ENCODE assay signal across 8 cellular contexts in the genomic region with DNA sequence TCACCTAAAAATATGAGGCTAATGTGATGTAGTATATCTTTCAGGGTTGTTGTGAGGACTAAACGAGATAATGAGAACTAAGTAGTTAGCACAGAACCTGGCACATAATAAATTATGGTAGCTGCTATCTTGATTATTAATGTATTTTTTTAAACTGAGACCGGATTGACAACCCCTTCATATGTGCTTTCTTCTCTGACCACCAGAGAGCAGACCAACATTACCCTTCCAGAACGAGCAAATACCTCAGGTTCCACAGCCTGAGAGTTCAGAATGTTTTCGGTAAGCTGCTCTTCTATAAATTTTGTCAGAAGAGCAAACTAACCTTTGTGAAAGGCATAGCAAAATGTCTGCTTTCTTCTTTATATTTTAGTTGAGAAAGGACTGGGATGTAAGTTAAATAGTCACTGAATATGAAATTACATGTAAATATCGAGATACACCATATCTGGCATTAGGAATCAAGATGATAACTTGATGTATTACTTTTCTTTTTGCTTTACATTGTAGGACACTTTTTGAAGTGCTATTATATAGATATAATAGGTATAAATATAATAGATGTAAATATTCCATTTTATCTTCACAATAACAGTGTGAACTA. TPM values are rescaled to one million over a fixed set of nuclear protein-coding genes. Genes with fewer than 3 reads are reported as not detected.
DNase-seq lines count a peak whose midpoint lies in the region; ATAC-seq and TF ChIP-seq lines count a peak whose summit lies in the region.

No MANE protein-coding gene starts in this region.

- no peak overlapping the region for H2AFZ ChIP-seq in MM.1S (ENCODE audit: low read length)

- CTCF ChIA-PET in CD4-positive, alpha-beta T cell (lab: Charles Lee) = interaction anchor here (0.6 to 6.4 kb wide), 24 partner anchors 8 to 538 kb away, joined by 3 to 40 read pairs (median 4); partner anchors contain the start of genes AGBL3, BPGM and CYREN

- no peak overlapping the region for H3K4me2 ChIP-seq in MM.1S (ENCODE audit: low read depth, low read length)

- intact Hi-C loops in CD4-positive, alpha-beta T cell (cut with DNase I, micrococcal nuclease) = loop anchor here (1.0 to 5.0 kb wide), 8 partner anchors 37 to 539 kb away; partner anchors contain the start of gene CYREN (in 1 of the 2)

- peak; percentile 97 for ATAC-seq in CD4-positive, alpha-beta T cell (ENCODE audit: poor library complexity)
- no peak for ATAC-seq in HG03039 (IDR thresholded peaks at IDR 0.05; ENCODE audit: unreplicated experiment)

- no peak overlapping the region for H3K27ac Mint-ChIP-seq in CD4-positive, alpha-beta T cell

- H3K27me3 ChIP-seq in CD4-positive, alpha-beta T cell (ENCODE audit: control insufficient read depth, insufficient read depth, low read length) = peaks cover 5% of the 10 kb centered on the region
- H3K27me3 ChIP-seq in MM.1S (replicated peaks; ENCODE audit: insufficient read depth, low read length) = no peaks in the 10 kb centered on the region

- POLR2A ChIA-PET in CD4-positive, alpha-beta T cell (lab: Charles Lee) = interaction anchor here (1.2 to 6.4 kb wide), 5 partner anchors 13 to 515 kb away, joined by 4 to 73 read pairs (median 6); partner anchors contain the start of genes BPGM and TMEM140

- no peaks in the 10 kb centered on the region for H3K36me3 Mint-ChIP-seq in CD4-positive, alpha-beta T cell (ENCODE audit: low read depth)

- peak in 7 of 10 experiments; percentile 7 to 50 (median 29) for DNase-seq in CD4-positive, alpha-beta T cell
- DNase-seq in MM.1S (peak; percentile 31), fibroblast of villous mesenchyme (ENCODE audit: low read depth) (peak; percentile 72), retinal pigment epithelial cell (ENCODE audit: low read depth) (no peak), NCI-H226 (no peak)
- DNase-seq in activated CD4-positive, alpha-beta T cell treated with anti-CD3 and anti-CD28 coated beads for 48 hours = peak; percentile 26

- peaks cover 11% of the 10 kb centered on the region for H3K27me3 Mint-ChIP-seq in CD4-positive, alpha-beta T cell

- H3K4me3 ChIP-seq in MM.1S (ENCODE audit: low read length) (no peak overlapping the region), fibroblast of villous mesenchyme (ENCODE audit: low read depth, low read length) (no peak overlapping the region), retinal pigment epithelial cell (ENCODE audit: low read length) (no peak overlapping the region)

- H3K4me1 ChIP-seq in MM.1S (ENCODE audit: low read length) = peaks cover 18% of the 10 kb centered on the region

- H3F3A ChIP-seq in MM.1S (ENCODE audit: insufficient read depth, low read length) = peaks cover 14% of the 10 kb centered on the region

- no peaks in the 10 kb centered on the region for H3K36me3 ChIP-seq in MM.1S (replicated peaks; ENCODE audit: insufficient read depth, low read length)

- no peaks in the 10 kb centered on the region for H3K79me2 ChIP-seq in MM.1S (ENCODE audit: low read length)

- no peak overlapping the region for H3K4me3 Mint-ChIP-seq in CD4-positive, alpha-beta T cell

- peak; percentile 80 for TF ChIP-seq CTCF in CD4-positive, alpha-beta T cell (IDR thresholded peaks at IDR 0.05)
- TF ChIP-seq CTCF in GM12873 (IDR thresholded peaks at IDR 0.05; ENCODE audit: insufficient read depth, low read depth, low read length, missing control alignments) (peak; percentile 65), MM.1S (IDR thresholded peaks at IDR 0.05; ENCODE audit: low read length) (peak; percentile 50), fibroblast of villous mesenchyme (IDR thresholded peaks at IDR 0.05; ENCODE audit: insufficient read depth, low read depth, low read length) (peak; percentile 67), retinal pigment epithelial cell (conservative IDR thresholded peaks at IDR 0.05; ENCODE audit: low read depth, low read length) (peak; percentile 81)

- H3K9me2 ChIP-seq in MM.1S (replicated peaks; ENCODE audit: insufficient read depth, low read length) = no peaks in the 10 kb centered on the region

- H3K9me3 ChIP-seq in CD4-positive, alpha-beta T cell (ENCODE audit: control insufficient read depth, low read length) = no peaks in the 10 kb centered on the region
- H3K9me3 ChIP-seq in MM.1S (replicated peaks; ENCODE audit: insufficient read depth, low read length) = no peaks in the 10 kb centered on the region

- H3K9ac ChIP-seq in MM.1S (ENCODE audit: low read length) = no peak overlapping the region

- H3K9me3 Mint-ChIP-seq in CD4-positive, alpha-beta T cell = no peaks in the 10 kb centered on the region

- no peaks in the 10 kb centered on the region for H4K20me1 ChIP-seq in MM.1S (ENCODE audit: insufficient read depth, low read length)

- H3K4me1 Mint-ChIP-seq in CD4-positive, alpha-beta T cell (ENCODE audit: low read depth) = peaks cover 23% of the 10 kb centered on the region

- no peak overlapping the region for H3K27ac ChIP-seq in CD4-positive, alpha-beta T cell (ENCODE audit: low read depth, low read length)
- H3K27ac ChIP-seq in MM.1S (ENCODE audit: low read length) = no peak overlapping the region

RNA-seq across cellular contexts. Expression of gene BPGM, which starts 13.6 kb away (rescaled TPM):
- 10 to 100 TPM; 46.3 to 46.6 TPM for total RNA-seq in CD4-positive, alpha-beta T cell
- total RNA-seq in fibroblast of villous mesenchyme = 35.8 and 59.2 TPM in 2 replicates

Comparison
In these comparisons a context has a peak if more than half of its experiments do, and no peak if none do; other contexts are left out.
1. DNase-seq: peak in CD4-positive, alpha-beta T cell (7 of 10), MM.1S (single experiment), activated CD4-positive, alpha-beta T cell treated with anti-CD3 and anti-CD28 coated beads for 48 hours (single experiment) and fibroblast of villous mesenchyme (single experiment); none in retinal pigment epithelial cell (single experiment) and NCI-H226 (single experiment).
2. Peak in every context shown above with its lines, with median percentiles within 50 percentile points of each other: CTCF ChIP-seq.